8 cellular contexts compared by ENCODE assay signal in the genomic region with DNA sequence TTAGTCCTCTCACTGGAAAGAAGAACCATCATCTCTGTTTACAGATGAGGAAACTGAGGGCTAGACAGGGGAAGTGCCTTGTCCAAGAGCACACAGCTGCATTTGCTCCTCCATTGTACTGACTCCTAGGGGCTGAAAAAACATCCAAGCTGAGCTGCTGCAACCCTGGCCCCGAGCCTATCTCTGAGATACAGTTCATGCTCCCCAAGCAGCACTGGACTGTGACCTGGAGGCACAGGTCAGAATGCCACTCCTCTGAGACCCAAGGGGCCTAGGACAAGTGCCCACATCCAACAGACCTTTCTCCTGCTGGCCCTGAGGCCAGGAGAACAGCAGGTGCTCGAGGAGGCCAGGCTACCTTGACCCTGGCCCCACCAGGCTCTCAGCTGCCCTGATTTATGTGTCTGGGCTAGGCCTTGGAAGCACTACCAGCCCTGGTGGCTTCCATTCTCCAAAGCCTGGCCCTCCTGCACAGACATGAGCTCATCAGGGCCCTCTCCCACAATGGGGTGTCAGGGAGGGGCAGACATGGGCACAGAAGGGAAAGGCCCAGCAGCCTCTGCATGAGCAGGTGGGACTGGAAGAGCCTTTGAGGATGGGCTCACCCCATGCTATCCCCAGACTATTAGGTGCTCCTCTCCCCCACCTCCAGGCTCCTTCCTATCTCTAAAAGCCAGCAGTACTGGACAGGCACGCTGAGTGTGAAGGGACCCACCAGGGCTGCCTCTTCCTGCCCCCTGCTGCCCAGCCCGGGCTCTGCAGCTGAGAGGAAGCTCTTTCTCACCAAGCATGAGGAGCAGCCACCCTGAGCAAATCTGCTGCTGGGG. TPM values are rescaled to one million over a fixed set of nuclear protein-coding genes. Genes with fewer than 3 reads are reported as not detected.
DNase-seq lines count a peak whose midpoint lies in the region; ATAC-seq and TF ChIP-seq lines count a peak whose summit lies in the region.

No MANE protein-coding gene starts in this region.

- H3K9me3 ChIP-seq in DOHH2 (ENCODE audit: control insufficient read depth, insufficient read depth, low read length) = no peaks in the 10 kb centered on the region
- H3K9me3 ChIP-seq in SU-DHL-6 (ENCODE audit: insufficient read depth, low read length) = no peaks in the 10 kb centered on the region
- no peaks in the 10 kb centered on the region for H3K9me3 ChIP-seq in spleen

- H3F3A ChIP-seq in DOHH2 (ENCODE audit: control insufficient read depth, insufficient read depth) = peaks cover 3% of the 10 kb centered on the region
- peaks cover 8% of the 10 kb centered on the region for H3F3A ChIP-seq in SU-DHL-6 (ENCODE audit: insufficient read depth)

- WGBS in spleen, 5 donors = 19 to 65% (median 47%) methylated on average over 3 to 4 of the region's 4 CpGs

- peaks cover 21% of the 10 kb centered on the region for H3K27me3 ChIP-seq in DOHH2 (ENCODE audit: control insufficient read depth, low read length)
- no peaks in the 10 kb centered on the region for H3K27me3 ChIP-seq in SU-DHL-6 (ENCODE audit: low read length)
- peaks cover 0 to 5% (median 0%) of the 10 kb centered on the region in 7 donors for H3K27me3 ChIP-seq in spleen (replicated peaks in 1 of 7)

- H3K9ac ChIP-seq in SU-DHL-6 (ENCODE audit: low read length) = peak overlapping the region; percentile 29; the same call in 1 of the 2 replicates

- H3K4me1 ChIP-seq in DOHH2 (ENCODE audit: control insufficient read depth, low read length) = peaks cover 24% of the 10 kb centered on the region
- H3K4me1 ChIP-seq in spleen = peaks cover 0 to 40% (median 34%) of the 10 kb centered on the region in 6 donors

- H3K4me3 ChIP-seq in DOHH2 (ENCODE audit: low read length) = peak overlapping the region; percentile 36
- H3K4me3 ChIP-seq in SU-DHL-6 (ENCODE audit: insufficient read depth, low read length, poor library complexity, severe bottlenecking) = no peak overlapping the region
- H3K4me3 ChIP-seq in spleen = no peak overlapping the region

- peak; percentile 23 for DNase-seq in KG1 (lab: John Stamatoyannopoulos, UW)
- peak; percentile 80 for DNase-seq in astrocyte of the hippocampus (ENCODE audit: low read depth, low spot score)
- DNase-seq in hippocampal formation (lab: John Stamatoyannopoulos, UW) = peak; percentile 41 to 52
- DNase-seq in spleen = no peak
- DNase-seq in effector CD4-positive, alpha-beta T cell = no peak

- no peak overlapping the region for H2AFZ ChIP-seq in SU-DHL-6 (ENCODE audit: low read depth, low read length, severe bottlenecking)

- H3K9me2 ChIP-seq in DOHH2 (replicated peaks; ENCODE audit: control insufficient read depth, low read length) = no peaks in the 10 kb centered on the region
- no peaks in the 10 kb centered on the region for H3K9me2 ChIP-seq in SU-DHL-6 (replicated peaks; ENCODE audit: insufficient read depth, low read length)

- no peaks in the 10 kb centered on the region for H3K79me2 ChIP-seq in DOHH2 (ENCODE audit: control insufficient read depth, low read length)
- no peaks in the 10 kb centered on the region for H3K79me2 ChIP-seq in SU-DHL-6 (ENCODE audit: insufficient read depth, low read length)

- H3K27ac ChIP-seq in DOHH2 (ENCODE audit: low read depth, low read length) (peak overlapping the region; percentile 25; the same call in 1 of the 2 replicates), SU-DHL-6 (ENCODE audit: low read depth, low read length) (peak overlapping the region; percentile 73), spleen (peak overlapping the region in 2 of 8 donors; percentile 32 to 47)

- peaks cover 10% of the 10 kb centered on the region; the same call in 1 of the 2 replicates for H4K20me1 ChIP-seq in DOHH2 (ENCODE audit: control insufficient read depth, insufficient read depth, low read depth, low read length)
- no peaks in the 10 kb centered on the region for H4K20me1 ChIP-seq in SU-DHL-6 (ENCODE audit: low read depth, low read length)

- no peaks in the 10 kb centered on the region for H3K36me3 ChIP-seq in DOHH2 (ENCODE audit: control insufficient read depth, low read length)
- H3K36me3 ChIP-seq in SU-DHL-6 (ENCODE audit: low read length) = no peaks in the 10 kb centered on the region
- H3K36me3 ChIP-seq in spleen = no peaks in the 10 kb centered on the region

- no peak for TF ChIP-seq POLR2A in spleen (IDR thresholded peaks at IDR 0.05)

- no peak for ATAC-seq in HG03469 (IDR thresholded peaks at IDR 0.05; ENCODE audit: unreplicated experiment)

- H3K4me2 ChIP-seq in DOHH2 (ENCODE audit: low read length) (peak overlapping the region; percentile 61), SU-DHL-6 (ENCODE audit: low read depth, low read length, poor library complexity, severe bottlenecking) (peak overlapping the region; percentile 44)

- intact Hi-C loops in spleen (cut with DNase I; ENCODE audit: low total_unique reads) = no loop called here

- TF ChIP-seq CTCF in DOHH2 (IDR thresholded peaks at IDR 0.05; ENCODE audit: low read depth, low read length, poor library complexity, severe bottlenecking) (peak; percentile 74), SU-DHL-6 (IDR thresholded peaks at IDR 0.05; ENCODE audit: insufficient read depth, low read length, poor library complexity, severe bottlenecking) (peak; percentile 73), spleen (IDR thresholded peaks at IDR 0.05 in 8 of 11, conservative IDR thresholded peaks at IDR 0.05 in 3 of 11) (peak; percentile 23 to 83 (median 60))

RNA-seq across cellular contexts. Expression of a gene that starts 18.9 kb away (rescaled TPM):
- 1 to 10 TPM in 5 of 7 donors, under 1 TPM in 2; 0.82 to 5.1 (median 2.7) TPM for total RNA-seq in spleen
- polyA plus RNA-seq in spleen = 1 to 10 TPM in 1 of 3 donors, under 1 TPM in 2; 0.52 to 1.4 (median 0.57) TPM

RNA-seq across cellular contexts. Expression of a gene that starts 41.5 kb away (rescaled TPM):
- total RNA-seq in spleen = 10 to 100 TPM in 5 of 7 donors, 1 to 10 TPM in 2; 4.7 to 22.0 (median 12.4) TPM
- polyA plus RNA-seq in spleen = 10 to 100 TPM in 2 of 3 donors, 1 to 10 TPM in 1; 9.5 to 25.6 (median 14.4) TPM

Comparison
In these comparisons a context has a peak if more than half of its experiments do, and no peak if none do; other contexts are left out.
1. DNase-seq: peak in KG1 (single experiment), astrocyte of the hippocampus (single experiment) and hippocampal formation (2 of 2); none in spleen (single experiment) and effector CD4-positive, alpha-beta T cell (single experiment).
2. Peak in every context shown above with its lines, with median percentiles within 50 percentile points of each other: CTCF ChIP-seq.